11 cellular contexts compared by ENCODE assay signal in genomic region chr19:10601999-10602329, GRCh38. TPM values are rescaled to one million over a fixed set of nuclear protein-coding genes. Genes with fewer than 3 reads are reported as not detected.
A peak's percentile ranks its signal among the peaks of the same experiment; 100 is the strongest.
DNase-seq lines count a peak whose midpoint lies in the region; ATAC-seq and TF ChIP-seq lines count a peak whose summit lies in the region.
"Had no signal": no experiment of that assay in that cellular context is flagged by ENCODE, and none has a peak within 500 bp of the region (broad histone marks: within the 10 kb centered on the region; RNA-seq: fewer than 3 reads in every experiment).

No MANE protein-coding gene starts in this region.

- TF ChIP-seq EP300 in stomach (IDR thresholded peaks at IDR 0.05), result no peak

- no peaks in the 10 kb centered on the region for H3K9me2 ChIP-seq in hepatocyte (replicated peaks; ENCODE audit: insufficient read depth)

- intact Hi-C loops in stomach (cut with DNase I; ENCODE audit: low total_unique reads), result no loop called here

- peaks cover 17% of the 10 kb centered on the region for H3K79me2 ChIP-seq in hepatocyte

- H2AFZ ChIP-seq in hepatocyte, result no peak overlapping the region

- H3K4me1 ChIP-seq in hepatocyte (ENCODE audit: insufficient read depth), result peaks cover 8% of the 10 kb centered on the region
- peaks cover 23 to 48% (median 32%) of the 10 kb centered on the region in 4 donors for H3K4me1 ChIP-seq in stomach

- H3K9me3 ChIP-seq in hepatocyte (ENCODE audit: low read depth) (no peaks in the 10 kb centered on the region), stomach (no peaks in the 10 kb centered on the region)
- H3K9me3 ChIP-seq: body of pancreas had no signal

- H3K27ac Mint-ChIP-seq in activated CD8-positive, alpha-beta memory T cell treated with anti-CD3 and anti-CD28 coated beads, Interleukin-2, amount 10 ng/mL, durations not matched to agents 7 days and 5 days, result peak overlapping the region; percentile 72
- peak overlapping the region; percentile 86 for H3K27ac Mint-ChIP-seq in WTC11

- peaks cover 2% of the 10 kb centered on the region for H3K27me3 Mint-ChIP-seq in activated CD8-positive, alpha-beta memory T cell treated with anti-CD3 and anti-CD28 coated beads, Interleukin-2, amount 10 ng/mL, durations not matched to agents 7 days and 5 days
- peaks cover 18% of the 10 kb centered on the region for H3K27me3 Mint-ChIP-seq in WTC11 (ENCODE audit: low read depth)

- H3K4me2 ChIP-seq in hepatocyte, result peak overlapping the region; percentile 95

- H4K20me1 ChIP-seq in hepatocyte (ENCODE audit: insufficient read depth, poor library complexity, severe bottlenecking), result no peaks in the 10 kb centered on the region

- no peaks in the 10 kb centered on the region for H3K9me3 Mint-ChIP-seq in activated CD8-positive, alpha-beta memory T cell treated with anti-CD3 and anti-CD28 coated beads, Interleukin-2, amount 10 ng/mL, durations not matched to agents 7 days and 5 days (ENCODE audit: low read depth)
- H3K9me3 Mint-ChIP-seq in WTC11, result peaks cover 6% of the 10 kb centered on the region

- no peak overlapping the region for H3K27ac ChIP-seq in hepatocyte
- peak overlapping the region in 1 of 5 donors; percentile 89 for H3K27ac ChIP-seq in stomach

- no peak for TF ChIP-seq POLR2A in stomach (IDR thresholded peaks at IDR 0.05)

- no peak overlapping the region for H3K4me3 ChIP-seq in hepatocyte
- H3K4me3 ChIP-seq in stomach, result peak overlapping the region; percentile 86 to 98 (median 92)

- peaks cover 2% of the 10 kb centered on the region for H3K36me3 Mint-ChIP-seq in activated CD8-positive, alpha-beta memory T cell treated with anti-CD3 and anti-CD28 coated beads, Interleukin-2, amount 10 ng/mL, durations not matched to agents 7 days and 5 days
- H3K36me3 Mint-ChIP-seq in WTC11, result peaks cover 5% of the 10 kb centered on the region; the same call in 1 of the 2 replicates

- no peaks in the 10 kb centered on the region for H3K27me3 ChIP-seq in hepatocyte
- H3K27me3 ChIP-seq in stomach, result no peaks in the 10 kb centered on the region
- H3K27me3 ChIP-seq: body of pancreas had no signal

- WGBS in hepatocyte (ENCODE audit: low lambda C conversion rate, missing lambda C conversion rate), result 28% methylated on average over 7 of the region's 7 CpGs
- WGBS in stomach, 5 donors, result 13 to 31% (median 26%) methylated on average over 7 of the region's 7 CpGs

- peak overlapping the region; percentile 55 for H3K4me3 Mint-ChIP-seq in activated CD8-positive, alpha-beta memory T cell treated with anti-CD3 and anti-CD28 coated beads, Interleukin-2, amount 10 ng/mL, durations not matched to agents 7 days and 5 days
- H3K4me3 Mint-ChIP-seq in WTC11, result peak overlapping the region; percentile 64

- peaks cover 25% of the 10 kb centered on the region for H3K4me1 Mint-ChIP-seq in activated CD8-positive, alpha-beta memory T cell treated with anti-CD3 and anti-CD28 coated beads, Interleukin-2, amount 10 ng/mL, durations not matched to agents 7 days and 5 days
- peaks cover 12% of the 10 kb centered on the region for H3K4me1 Mint-ChIP-seq in WTC11

- no peak for ATAC-seq in activated CD8-positive, alpha-beta memory T cell treated with anti-CD3 and anti-CD28 coated beads, Interleukin-2, amount 10 ng/mL, durations not matched to agents 7 days and 5 days
- no peak for ATAC-seq in WTC11
- ATAC-seq in GM19452 (IDR thresholded peaks at IDR 0.05; ENCODE audit: unreplicated experiment), result no peak

- no peak for DNase-seq in activated CD8-positive, alpha-beta memory T cell treated with anti-CD3 and anti-CD28 coated beads, Interleukin-2, amount 10 ng/mL, durations not matched to agents 7 days and 5 days
- no peak for DNase-seq in activated CD8-positive, alpha-beta memory T cell treated with anti-CD3 and anti-CD28 coated beads for 24 hours
- no peak for DNase-seq in WTC11 (ENCODE audit: low spot score)
- DNase-seq in hepatocyte (ENCODE audit: low spot score), result no peak
- no peak for DNase-seq in stomach
- DNase-seq in DMS153 treated with DMSO at 0.1 percent for 48 hours (lab: John Stamatoyannopoulos, UW; ENCODE audit: unreplicated experiment), result no peak
- DNase-seq in T1000 (lab: John Stamatoyannopoulos, UW), result no peak
- DNase-seq: NCI-H1417 treated with DMSO at 0.1 percent for 48 hours had no signal

- TF ChIP-seq CTCF in WTC11 (IDR thresholded peaks at IDR 0.05) (no peak), hepatocyte (IDR thresholded peaks at IDR 0.05; ENCODE audit: poor library complexity) (no peak), stomach (IDR thresholded peaks at IDR 0.05) (no peak)

- H3K36me3 ChIP-seq in hepatocyte (replicated peaks; ENCODE audit: insufficient read depth, low read depth) (no peaks in the 10 kb centered on the region), stomach (no peaks in the 10 kb centered on the region)

- POLR2A ChIA-PET in WTC11 (lab: Charles Lee), result interaction anchor here (0.6 to 0.7 kb wide), 3 partner anchors 20 to 40 kb away, joined by 3 to 4 read pairs (median 3); no protein-coding TSS in a partner anchor

- CTCF ChIA-PET in activated CD8-positive, alpha-beta memory T cell treated with anti-CD3 and anti-CD28 coated beads, Interleukin-2, amount 10 ng/mL, durations not matched to agents 7 days and 5 days (lab: Charles Lee), result interaction anchor here (0.8 to 4.5 kb wide), 9 partner anchors 9 to 262 kb away, joined by 3 to 41 read pairs (median 4); partner anchors contain the start of gene QTRT1
- CTCF ChIA-PET in WTC11 (lab: Charles Lee), result interaction anchor here (0.5 to 3.4 kb wide), 15 partner anchors 21 to 220 kb away, joined by 3 to 46 read pairs (median 5); partner anchors contain the start of gene SLC44A2

TF ChIP-seq in WTC11, 78 proteins besides CTCF, POLR2A, EP300 and RAD21:
- TF ChIP-seq TCF7 (CRISPR knock-in tag; IDR thresholded peaks at IDR 0.05; ENCODE audit: low read depth) (no peak), MXD4 (CRISPR knock-in tag; IDR thresholded peaks at IDR 0.05; ENCODE audit: borderline replicate concordance) (no peak), PRRX2 (CRISPR knock-in tag; IDR thresholded peaks at IDR 0.05) (no peak), ZNF121 (CRISPR knock-in tag; IDR thresholded peaks at IDR 0.05) (peak; percentile 46; the same call in 1 of the 2 replicates), CREM (CRISPR knock-in tag; IDR thresholded peaks at IDR 0.05) (no peak), OVOL2 (CRISPR knock-in tag; IDR thresholded peaks at IDR 0.05; ENCODE audit: borderline replicate concordance) (no peak), USF2 (CRISPR knock-in tag; IDR thresholded peaks at IDR 0.05) (no peak), GTF2I (CRISPR knock-in tag; conservative IDR thresholded peaks at IDR 0.05) (no peak)
TF ChIP-seq in WTC11: peak in this region for 1.

RNA-seq across cellular contexts. Expression of gene AP1M2, which starts 14.9 kb away (rescaled TPM):
- total RNA-seq in activated CD8-positive, alpha-beta memory T cell treated with anti-CD3 and anti-CD28 coated beads, Interleukin-2, amount 10 ng/mL, durations not matched to agents 7 days and 5 days, result not detected
- 127 to 176 TPM (median 174 TPM) in 3 replicates for total RNA-seq in WTC11 (2021)
- total RNA-seq in hepatocyte, result 63.7 and 66.5 TPM in 2 replicates
- 67.4 and 69.4 TPM in 2 replicates for polyA plus RNA-seq in hepatocyte
- total RNA-seq in stomach, result 100 to 1,000 TPM in 1 of 5 donors, 10 to 100 TPM in 4; 11.7 to 687 (median 61.0) TPM
- polyA plus RNA-seq in stomach, result 100 to 1,000 TPM in 2 of 3 donors, 10 to 100 TPM in 1; 74.6 to 116 (median 112) TPM
- total RNA-seq: T-helper 1 cell treated with Interleukin-12 subunit alpha and Interleukin-12 subunit beta and Interleukin-4 antibody, amounts not matched to agents 30 ng/mL and 1 ng/mL, for 36 hours had no signal

RNA-seq across cellular contexts. Expression of gene SLC44A2, which starts 23.4 kb away (rescaled TPM):
- total RNA-seq in activated CD8-positive, alpha-beta memory T cell treated with anti-CD3 and anti-CD28 coated beads, Interleukin-2, amount 10 ng/mL, durations not matched to agents 7 days and 5 days, result 10 to 100 TPM; 83.4 to 86.8 TPM
- total RNA-seq in WTC11 (2021) (102 to 111 TPM (median 109 TPM) in 3 replicates), hepatocyte (37.2 and 44.4 TPM in 2 replicates), stomach (100 to 1,000 TPM in 3 of 5 donors, 10 to 100 TPM in 2; 58.0 to 161 (median 101) TPM)
- polyA plus RNA-seq in hepatocyte (91.3 and 100 TPM in 2 replicates), stomach (10 to 100 TPM; 26.1 to 66.9 (median 64.4) TPM)

RNA-seq across cellular contexts. Expression of gene CDKN2D, which starts 33.2 kb away (rescaled TPM):
- 10 to 100 TPM; 40.9 to 73.3 TPM for total RNA-seq in activated CD8-positive, alpha-beta memory T cell treated with anti-CD3 and anti-CD28 coated beads, Interleukin-2, amount 10 ng/mL, durations not matched to agents 7 days and 5 days
- total RNA-seq in WTC11 (2021), result 2.1 to 3.3 TPM (median 2.5 TPM) in 3 replicates
- total RNA-seq in hepatocyte, result 5.0 and 6.4 TPM in 2 replicates
- 13.9 and 15.0 TPM in 2 replicates for polyA plus RNA-seq in hepatocyte
- total RNA-seq in stomach, result 1 to 10 TPM in 3 of 5 donors, not detected in 2; 4.1 to 8.8 (median 5.5) TPM
- polyA plus RNA-seq in stomach, result 10 to 100 TPM in 1 of 3 donors, 1 to 10 TPM in 2; 8.1 to 11.8 (median 9.3) TPM

RNA-seq across cellular contexts. Expression of gene KRI1, which starts 36.2 kb away (rescaled TPM):
- 10 to 100 TPM; 68.1 to 72.2 TPM for total RNA-seq in activated CD8-positive, alpha-beta memory T cell treated with anti-CD3 and anti-CD28 coated beads, Interleukin-2, amount 10 ng/mL, durations not matched to agents 7 days and 5 days
- total RNA-seq in WTC11 (2021) (43.6 to 50.9 TPM (median 49.3 TPM) in 3 replicates), hepatocyte (7.8 and 9.2 TPM in 2 replicates), stomach (100 to 1,000 TPM in 1 of 5 donors, 10 to 100 TPM in 3, 1 to 10 TPM in 1; 4.2 to 116 (median 18.7) TPM)
- polyA plus RNA-seq in hepatocyte (18.3 and 22.0 TPM in 2 replicates), stomach (10 to 100 TPM; 11.8 to 35.1 (median 12.5) TPM)

RNA-seq across cellular contexts. Expression of gene ILF3, which starts 52.2 kb away (rescaled TPM):
- total RNA-seq in activated CD8-positive, alpha-beta memory T cell treated with anti-CD3 and anti-CD28 coated beads, Interleukin-2, amount 10 ng/mL, durations not matched to agents 7 days and 5 days, result 100 to 1,000 TPM; 418 to 431 TPM
- total RNA-seq in WTC11 (2021) (626 to 659 TPM (median 656 TPM) in 3 replicates), hepatocyte (112 and 149 TPM in 2 replicates), stomach (100 to 1,000 TPM in 3 of 5 donors, 10 to 100 TPM in 2; 65.3 to 381 (median 142) TPM)
- polyA plus RNA-seq in hepatocyte (120 and 129 TPM in 2 replicates), stomach (10 to 100 TPM; 33.5 to 84.2 (median 49.8) TPM)

Comparison
In these comparisons a context has a peak if more than half of its experiments do, and no peak if none do; other contexts are left out.
1. RNA of gene AP1M2, which starts 14.9 kb away (total RNA-seq): 127 to 176 TPM in WTC11, 63.7 to 66.5 TPM in hepatocyte and 11.7 to 687 TPM in stomach; not detected in activated CD8-positive, alpha-beta memory T cell treated with anti-CD3 and anti-CD28 coated beads, Interleukin-2, amount 10 ng/mL, durations not matched to agents 7 days and 5 days; every median in the first group is over 10 times any median in the second.